In genomic region chr12:57738142-57738474, GRCh38 we compare ENCODE assay signal across 1 cellular context.
TF ChIP-seq lines count a peak whose summit lies in the region.

No MANE protein-coding gene starts in this region.

TF ChIP-seq in IMR-90, 13 proteins besides CTCF, POLR2A, EP300 and RAD21:
- TF ChIP-seq MXI1 (IDR thresholded peaks at IDR 0.05; ENCODE audit: borderline replicate concordance, low read depth, low read length), result no peak
- no peak for TF ChIP-seq SMC3 (IDR thresholded peaks at IDR 0.05; ENCODE audit: low read depth, low read length)
- no peak for TF ChIP-seq FOS (IDR thresholded peaks at IDR 0.05; ENCODE audit: low read depth, low read length)
- no peak for TF ChIP-seq MAFK (IDR thresholded peaks at IDR 0.05; ENCODE audit: low read depth, low read length)
